8 cellular contexts compared by ENCODE assay signal in the genomic region with DNA sequence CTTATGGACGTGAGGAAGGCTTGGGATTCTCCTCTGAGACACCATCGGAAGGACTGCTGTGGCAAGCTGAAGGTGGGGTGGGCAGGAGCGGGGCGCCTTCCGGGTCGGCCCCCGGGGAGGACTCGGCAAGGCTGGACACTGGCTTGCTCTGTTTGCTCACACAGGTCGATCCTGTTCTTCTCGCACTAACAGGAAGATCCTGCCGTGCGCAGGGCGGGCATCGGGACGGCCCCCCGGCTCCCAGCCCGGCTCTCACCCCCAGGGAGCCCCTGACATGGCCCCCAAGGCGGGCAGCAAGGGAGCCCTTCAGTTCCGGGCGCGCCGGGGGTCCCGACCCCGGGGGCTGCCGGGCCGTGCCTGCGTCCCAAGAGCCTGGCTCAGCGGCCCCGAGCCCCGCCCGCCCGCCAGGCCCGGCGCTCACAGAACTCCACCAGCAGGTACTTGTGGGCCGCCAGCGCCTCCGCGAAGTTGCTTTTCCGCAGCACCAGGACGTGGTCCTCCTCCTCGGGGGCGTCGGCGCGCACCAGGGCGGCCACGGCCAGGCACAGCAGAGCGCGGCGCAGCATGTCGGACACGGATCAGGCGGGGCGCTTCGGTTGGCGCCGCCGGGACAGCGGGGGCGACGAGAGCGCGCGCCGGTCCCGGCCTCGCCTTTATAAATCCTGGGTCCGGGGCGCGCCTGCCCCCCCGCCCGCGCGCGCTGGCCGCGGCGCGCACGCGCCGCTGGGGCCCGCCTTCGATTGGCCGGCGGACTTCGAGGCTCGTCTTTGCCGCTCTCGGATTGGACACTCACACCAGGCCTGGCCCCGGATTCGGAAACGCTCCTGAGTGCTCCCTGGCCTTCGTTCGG. TPM values are rescaled to one million over a fixed set of nuclear protein-coding genes. Genes with fewer than 3 reads are reported as not detected.
A peak's percentile ranks its signal among the peaks of the same experiment; 100 is the strongest.
DNase-seq lines count a peak whose midpoint lies in the region; ATAC-seq and TF ChIP-seq lines count a peak whose summit lies in the region.

A gene (minus strand): TSS at position 630 of the 850 bp plus-strand sequence. CDS start 64 bp downstream, at position 566.

- H3K4me1 Mint-ChIP-seq in neural crest cell = peaks cover 29% of the 10 kb centered on the region

- H3K27ac ChIP-seq in VCaP = peak within 1 kb of the TSS; percentile 100

- peak within 1 kb of the TSS; percentile 96 for H3K4me3 Mint-ChIP-seq in neural crest cell

- H3K27ac Mint-ChIP-seq in neural crest cell (ENCODE audit: unreplicated experiment) = peak within 1 kb of the TSS; percentile 96

- H3K36me3 Mint-ChIP-seq in neural crest cell (ENCODE audit: low read depth) = peaks cover 7% of the 10 kb centered on the region

- ATAC-seq in HG02678 (IDR thresholded peaks at IDR 0.05; ENCODE audit: unreplicated experiment) (peak; percentile 76), esophagus mucosa (peak; percentile 2)

- no peak for TF ChIP-seq CTCF in GM12864 (IDR thresholded peaks at IDR 0.05; ENCODE audit: low read depth, low read length, missing control alignments)
- no peak for TF ChIP-seq CTCF in VCaP (conservative IDR thresholded peaks at IDR 0.05)
- TF ChIP-seq CTCF in neural crest cell (conservative IDR thresholded peaks at IDR 0.05) = no peak

- no peak for DNase-seq in GM12864 (ENCODE audit: low read depth)
- peak; percentile 13 for DNase-seq in neural crest cell (ENCODE audit: low read depth, low spot score)
- DNase-seq in CD1c-positive myeloid dendritic cell (ENCODE audit: extremely low spot score) = no peak
- DNase-seq in SW 1271 (lab: John Stamatoyannopoulos, UW) = no peak
- DNase-seq in NCI-H345 treated with DMSO at 0.1 percent for 48 hours (lab: John Stamatoyannopoulos, UW; ENCODE audit: unreplicated experiment) = no peak

- H3K9me3 Mint-ChIP-seq in neural crest cell = no peaks in the 10 kb centered on the region

- H3K27me3 Mint-ChIP-seq in neural crest cell (ENCODE audit: low read depth) = peaks cover 9% of the 10 kb centered on the region

- H3K4me3 ChIP-seq in GM12864 (ENCODE audit: low read depth, low read length) = peak within 1 kb of the TSS; percentile 87

RNA-seq across cellular contexts. Expression of the gene that starts here (rescaled TPM):
- total RNA-seq in esophagus mucosa (812 TPM), neural crest cell (364 and 368 TPM in 2 replicates)
